8 cellular contexts compared by ENCODE assay signal in the genomic region with DNA sequence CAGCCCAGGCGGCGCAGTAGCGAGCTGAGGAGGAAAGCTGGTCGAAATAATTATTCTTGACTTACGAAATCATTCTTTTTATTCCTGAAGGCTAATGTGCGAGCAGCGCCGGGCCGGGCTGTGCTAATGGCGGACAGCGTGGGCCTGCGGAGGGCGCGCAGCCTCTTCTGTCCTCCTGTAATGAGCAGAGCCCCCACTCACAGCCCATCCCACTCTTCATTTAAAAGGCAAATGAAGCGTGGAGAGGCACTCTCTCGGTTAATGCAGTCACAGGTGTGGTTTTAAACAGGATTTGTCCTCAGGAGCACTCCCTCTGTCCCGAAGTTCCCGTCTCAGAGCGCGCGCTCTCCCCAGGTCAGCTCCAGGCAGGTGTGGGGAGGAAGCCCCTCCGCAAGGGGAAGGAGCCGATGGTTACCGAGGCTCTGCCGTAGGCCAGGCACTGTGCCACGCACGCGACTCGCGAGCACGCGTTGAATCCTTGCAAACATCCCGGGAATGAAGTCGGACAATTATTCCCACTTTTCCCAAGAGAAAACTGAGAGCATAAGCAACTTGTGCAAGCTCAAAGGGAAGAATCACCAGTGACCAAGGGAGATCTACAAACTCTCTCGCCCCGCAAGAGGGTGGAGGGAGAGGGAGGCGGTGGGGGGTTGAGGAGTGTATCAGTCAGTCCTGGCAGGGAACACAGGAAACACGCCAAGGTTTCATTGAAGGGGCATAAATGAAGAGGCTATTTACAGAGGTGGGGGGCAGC. TPM values are rescaled to one million over a fixed set of nuclear protein-coding genes. Genes with fewer than 3 reads are reported as not detected.
DNase-seq lines count a peak whose midpoint lies in the region; ATAC-seq, FAIRE-seq and TF ChIP-seq lines count a peak whose summit lies in the region.

No MANE protein-coding gene starts in this region.

- H3K79me1 ChIP-seq in H1 (ENCODE audit: low read depth, low read length) = no peaks in the 10 kb centered on the region

- H4K91ac ChIP-seq in H1 (replicated peaks; ENCODE audit: insufficient read length, low read length) = peak overlapping the region; percentile 75

- H3K27ac ChIP-seq in Peyer's patch (peak overlapping the region in 2 of 4 donors; percentile 26 to 27), H1 (ENCODE audit: low read depth, low read length) (0 out of 2 replicates have a peak overlapping the region, but pooled peaks have one; percentile 14), thoracic aorta (peak overlapping the region; percentile 41 to 47)

- H3K4me1 Mint-ChIP-seq in activated CD4-positive, alpha-beta T cell treated with anti-CD3 and anti-CD28 coated beads, Interleukin-2, amount 10 ng/mL, durations not matched to agents 7 days and 5 days = peaks cover 15% of the 10 kb centered on the region
- H3K4me1 Mint-ChIP-seq in mesothelial cell of epicardium = peaks cover 27% of the 10 kb centered on the region

- H3K9me3 Mint-ChIP-seq in activated CD4-positive, alpha-beta T cell treated with anti-CD3 and anti-CD28 coated beads, Interleukin-2, amount 10 ng/mL, durations not matched to agents 7 days and 5 days = no peaks in the 10 kb centered on the region
- no peaks in the 10 kb centered on the region for H3K9me3 Mint-ChIP-seq in mesothelial cell of epicardium

- H2AFZ ChIP-seq in H1 (ENCODE audit: low read length) = peak overlapping the region; percentile 96

- H3K9ac ChIP-seq in H1 (replicated peaks in 1 of 4; ENCODE audit: extremely low read depth in 1 of 4, low read depth in 3 of 4, low read length in 3 of 4) = peak overlapping the region in 3 of 4 experiments; percentile 69 to 82 (median 81); a peak in 5 of 7 replicates

- CTCF ChIA-PET in activated CD4-positive, alpha-beta T cell treated with anti-CD3 and anti-CD28 coated beads, Interleukin-2, amount 10 ng/mL, durations not matched to agents 7 days and 5 days (lab: Charles Lee) = interaction anchor here (0.6 to 2.2 kb wide), 6 partner anchors 7 to 251 kb away, joined by 3 to 10 read pairs (median 3); no protein-coding TSS in a partner anchor
- CTCF ChIA-PET in H1 (lab: Charles Lee; ENCODE audit: partially characterized antibody) = interaction anchor here (0.8 to 4.4 kb wide), 9 partner anchors 7 to 250 kb away, joined by 3 to 16 read pairs (median 3); no protein-coding TSS in a partner anchor

- ATAC-seq in thoracic aorta (ENCODE audit: insufficient number of reproducible peaks, low FRiP score, low read depth) = peak; percentile 5

- peak overlapping the region; percentile 28 for H3K4me3 Mint-ChIP-seq in activated CD4-positive, alpha-beta T cell treated with anti-CD3 and anti-CD28 coated beads, Interleukin-2, amount 10 ng/mL, durations not matched to agents 7 days and 5 days
- peak overlapping the region; percentile 66 for H3K4me3 Mint-ChIP-seq in mesothelial cell of epicardium

- H2BK20ac ChIP-seq in H1 (ENCODE audit: low read length) = peak overlapping the region; percentile 93; the same call in 1 of the 2 replicates

- H3K14ac ChIP-seq in H1 (ENCODE audit: insufficient read length) = no peak overlapping the region

- POLR2A ChIA-PET in activated CD4-positive, alpha-beta T cell treated with anti-CD3 and anti-CD28 coated beads, Interleukin-2, amount 10 ng/mL, durations not matched to agents 7 days and 5 days (lab: Charles Lee) = interaction anchor here (0.5 kb wide), 1 partner anchor 28 kb away, joined by 6 read pairs; no protein-coding TSS in a partner anchor
- POLR2A ChIA-PET in H1 (lab: Charles Lee; ENCODE audit: partially characterized antibody) = interaction anchor here (0.7 to 3.9 kb wide), 11 partner anchors 8 to 783 kb away, joined by 3 to 26 read pairs (median 3); partner anchors contain the start of gene ZFAND3

- TF ChIP-seq RAD21 in H1 (IDR thresholded peaks at IDR 0.05 in 1 of 2, conservative IDR thresholded peaks at IDR 0.05 in 1 of 2; ENCODE audit: low read depth in 2 of 2, low read length in 2 of 2) = no peak

- H3K27me3 Mint-ChIP-seq in activated CD4-positive, alpha-beta T cell treated with anti-CD3 and anti-CD28 coated beads, Interleukin-2, amount 10 ng/mL, durations not matched to agents 7 days and 5 days = peaks cover 29% of the 10 kb centered on the region
- peaks cover 5% of the 10 kb centered on the region for H3K27me3 Mint-ChIP-seq in mesothelial cell of epicardium (ENCODE audit: low read depth)

- no peak overlapping the region for H2AK5ac ChIP-seq in H1 (ENCODE audit: low read depth, low read length)

- TF ChIP-seq EP300 in H1 (IDR thresholded peaks at IDR 0.05; ENCODE audit: borderline replicate concordance in 1 of 2, low read depth in 2 of 2, low read length in 2 of 2) = no peak

- no peak overlapping the region for H3K27ac Mint-ChIP-seq in activated CD4-positive, alpha-beta T cell treated with anti-CD3 and anti-CD28 coated beads, Interleukin-2, amount 10 ng/mL, durations not matched to agents 7 days and 5 days
- H3K27ac Mint-ChIP-seq in mesothelial cell of epicardium = peak overlapping the region; percentile 64

- no peak for TF ChIP-seq CTCF in Peyer's patch (IDR thresholded peaks at IDR 0.05)
- no peak for TF ChIP-seq CTCF in H1 (IDR thresholded peaks at IDR 0.05; ENCODE audit: control extremely low read depth in 1 of 3, insufficient read depth in 1 of 3, low read depth in 1 of 3, low read length in 3 of 3)
- TF ChIP-seq CTCF in mesothelial cell of epicardium (IDR thresholded peaks at IDR 0.05; ENCODE audit: unreplicated experiment) = no peak
- no peak for TF ChIP-seq CTCF in thoracic aorta (IDR thresholded peaks at IDR 0.05)

- H2BK5ac ChIP-seq in H1 (ENCODE audit: low read depth, low read length) = peak overlapping the region; percentile 93; the same call in 1 of the 2 replicates

- peak overlapping the region; percentile 20 for H3K56ac ChIP-seq in H1 (replicated peaks; ENCODE audit: insufficient read length, low read depth, low read length)

- peak overlapping the region; percentile 83; the same call in 1 of the 2 replicates for H4K8ac ChIP-seq in H1 (ENCODE audit: extremely low read depth, insufficient read depth, low read length)

- H3K4me2 ChIP-seq in H1 (ENCODE audit: insufficient read depth in 1 of 2, low read depth in 2 of 2, low read length in 2 of 2) = peak overlapping the region; percentile 80 to 100

- H3K36me3 ChIP-seq in Peyer's patch = no peaks in the 10 kb centered on the region
- no peaks in the 10 kb centered on the region for H3K36me3 ChIP-seq in H1 (ENCODE audit: control insufficient read depth in 2 of 4, insufficient read depth in 4 of 4, low read length in 3 of 4)
- no peaks in the 10 kb centered on the region for H3K36me3 ChIP-seq in thoracic aorta

- FAIRE-seq in H1 (lab: Jason Lieb, UNC) = no peak

- 2% methylated on average over 38 of the region's 38 CpGs; no CpG with 5 or more reads in 1 of the 2 experiments for WGBS in H1 (ENCODE audit: extremely low coverage in 1 of 2, insufficient coverage in 1 of 2, insufficient read length in 1 of 2, insufficient replicate concordance in 2 of 2, low coverage in 1 of 2, low lambda C conversion rate in 2 of 2, missing lambda C conversion rate in 1 of 2), 2 experiments

- no peak for TF ChIP-seq POLR2A in Peyer's patch (IDR thresholded peaks at IDR 0.05)
- TF ChIP-seq POLR2A in H1 (IDR thresholded peaks at IDR 0.05; ENCODE audit: control extremely low read depth in 1 of 2, low read depth in 2 of 2, low read length in 2 of 2) = peak in 1 of 2 experiments; percentile 52; a peak in 2 of 3 replicates
- no peak for TF ChIP-seq POLR2A in erythroblast (IDR thresholded peaks at IDR 0.05; ENCODE audit: low read length)

- peak overlapping the region; percentile 99 for H3K18ac ChIP-seq in H1 (ENCODE audit: extremely low read depth, low read length)

- H3K4me3 ChIP-seq in Peyer's patch (peak overlapping the region; percentile 20 to 49 (median 45)), H1 (ENCODE audit: extremely low read depth in 1 of 4, insufficient read depth in 2 of 4, low read depth in 3 of 4, low read length in 4 of 4) (peak overlapping the region; percentile 44 to 73 (median 66)), thoracic aorta (peak overlapping the region; percentile 69)

- H3K27me3 ChIP-seq in Peyer's patch (no peaks in the 10 kb centered on the region), H1 (replicated peaks in 1 of 4; ENCODE audit: control insufficient read depth in 3 of 4, extremely low read depth in 1 of 4, insufficient read depth in 3 of 4, low read length in 3 of 4) (peaks cover 0 to 18% (median 14%) of the 10 kb centered on the region in 4 experiments; a peak in 6 of 7 replicates), thoracic aorta (replicated peaks; ENCODE audit: insufficient read depth) (no peaks in the 10 kb centered on the region)

- no peaks in the 10 kb centered on the region for H4K20me1 ChIP-seq in H1 (replicated peaks in 1 of 2; ENCODE audit: control insufficient read depth in 1 of 2, insufficient read depth in 2 of 2, low read length in 2 of 2)

- peak overlapping the region; percentile 92 for H2BK12ac ChIP-seq in H1 (ENCODE audit: low read depth, low read length)

- H3K36me3 Mint-ChIP-seq in activated CD4-positive, alpha-beta T cell treated with anti-CD3 and anti-CD28 coated beads, Interleukin-2, amount 10 ng/mL, durations not matched to agents 7 days and 5 days (ENCODE audit: low read depth) = no peaks in the 10 kb centered on the region
- no peaks in the 10 kb centered on the region for H3K36me3 Mint-ChIP-seq in mesothelial cell of epicardium

- peaks cover 0 to 17% (median 2%) of the 10 kb centered on the region in 4 donors for H3K4me1 ChIP-seq in Peyer's patch
- peaks cover 1 to 36% (median 20%) of the 10 kb centered on the region in 4 experiments for H3K4me1 ChIP-seq in H1 (replicated peaks in 1 of 4; ENCODE audit: control insufficient read depth in 3 of 4, insufficient read depth in 4 of 4, low read length in 3 of 4)
- H3K4me1 ChIP-seq in thoracic aorta (ENCODE audit: control insufficient read depth in 1 of 2, low read depth in 2 of 2) = peaks cover 11 to 20% of the 10 kb centered on the region in 2 donors

- peak overlapping the region; percentile 71 for H2BK120ac ChIP-seq in H1 (replicated peaks; ENCODE audit: low read depth, low read length)

- peak overlapping the region; percentile 97; the same call in 1 of the 2 replicates for H2BK15ac ChIP-seq in H1 (ENCODE audit: low read length)

- no peak overlapping the region for H3K4ac ChIP-seq in H1 (replicated peaks; ENCODE audit: insufficient read length, low read depth, low read length)

- DNase-seq in activated CD4-positive, alpha-beta T cell treated with anti-CD3 and anti-CD28 coated beads, Interleukin-2, amount 10 ng/mL, durations not matched to agents 7 days and 5 days = no peak
- no peak for DNase-seq in activated CD4-positive, alpha-beta T cell treated with anti-CD3 and anti-CD28 coated beads for 4 hours
- peak in 1 of 3 donors; percentile 52 for DNase-seq in Peyer's patch
- DNase-seq in H1 (ENCODE audit: low read depth in 1 of 2, low spot score in 2 of 2) = peak in 1 of 2 experiments; percentile 66
- no peak for DNase-seq in mesothelial cell of epicardium (ENCODE audit: low spot score in 2 of 2, unreplicated experiment in 2 of 2)
- DNase-seq in thoracic aorta (ENCODE audit: low spot score) = no peak
- no peak for DNase-seq in erythroblast (lab: John Stamatoyannopoulos, UW)
- DNase-seq in COLO829 (ENCODE audit: low spot score) = no peak

- no peaks in the 10 kb centered on the region for H3K9me3 ChIP-seq in Peyer's patch
- H3K9me3 ChIP-seq in H1 (ENCODE audit: insufficient read depth in 2 of 2, low read depth in 1 of 2, low read length in 1 of 2) = no peaks in the 10 kb centered on the region
- H3K9me3 ChIP-seq in thoracic aorta = no peaks in the 10 kb centered on the region

- no peak overlapping the region for H3K23ac ChIP-seq in H1 (ENCODE audit: insufficient read length)

- H3K79me2 ChIP-seq in H1 (ENCODE audit: control insufficient read depth in 1 of 2, insufficient read depth in 2 of 2, low read length in 2 of 2) = no peaks in the 10 kb centered on the region

- H3K23me2 ChIP-seq in H1 (ENCODE audit: low read depth, low read length) = peaks cover 12% of the 10 kb centered on the region

- peak overlapping the region; percentile 49 for H4K5ac ChIP-seq in H1 (ENCODE audit: insufficient read length, low read depth, low read length)

RNA-seq across cellular contexts. Expression of gene ZFAND3, which starts 35.5 kb away (rescaled TPM):
- 10 to 100 TPM; 27.4 to 34.7 TPM for total RNA-seq in activated CD4-positive, alpha-beta T cell treated with anti-CD3 and anti-CD28 coated beads, Interleukin-2, amount 10 ng/mL, durations not matched to agents 7 days and 5 days
- total RNA-seq in Peyer's patch = 10 to 100 TPM; 30.5 to 57.4 (median 53.3) TPM
- 44.8 and 51.3 TPM in 2 replicates for total RNA-seq in H1 (2021; fragmentation: NEBNext Ultra II Directional; extraction: Animal tissue kit (Norgen Biotek cat#: 25700))
- 13.0 and 19.6 TPM in 2 replicates for polyA plus RNA-seq in H1 (2011; rRNA removed)
- 14.5 TPM for polyA plus RNA-seq in H1 (2011; cell fraction: cytosol; rRNA removed)
- 13.8 TPM for polyA plus RNA-seq in H1 (2011; cell fraction: nucleus; rRNA removed)
- polyA plus RNA-seq in H1 (2012, experiment 1 of 2) = 54.3 to 80.1 TPM (median 64.9 TPM) in 4 replicates
- polyA plus RNA-seq in H1 (2012, experiment 2 of 2) = 31.0 TPM
- 27.0 TPM for polyA plus RNA-seq in H1 (2013, experiment 1 of 2)
- polyA plus RNA-seq in H1 (2013, experiment 2 of 2) = 25.8 TPM
- polyA minus RNA-seq in H1 (2011; rRNA and poly(A)+ RNA removed) = 9.4 and 14.3 TPM in 2 replicates
- polyA minus RNA-seq in H1 (2011; cell fraction: cytosol; rRNA and poly(A)+ RNA removed) = 15.6 TPM
- polyA minus RNA-seq in H1 (2011; cell fraction: nucleus; rRNA and poly(A)+ RNA removed) = 22.2 TPM
- 78.9 to 83.5 TPM (median 81.2 TPM) in 3 replicates for total RNA-seq in mesothelial cell of epicardium
- 10 to 100 TPM; 45.4 to 56.2 TPM for total RNA-seq in thoracic aorta
